In the genomic region with DNA sequence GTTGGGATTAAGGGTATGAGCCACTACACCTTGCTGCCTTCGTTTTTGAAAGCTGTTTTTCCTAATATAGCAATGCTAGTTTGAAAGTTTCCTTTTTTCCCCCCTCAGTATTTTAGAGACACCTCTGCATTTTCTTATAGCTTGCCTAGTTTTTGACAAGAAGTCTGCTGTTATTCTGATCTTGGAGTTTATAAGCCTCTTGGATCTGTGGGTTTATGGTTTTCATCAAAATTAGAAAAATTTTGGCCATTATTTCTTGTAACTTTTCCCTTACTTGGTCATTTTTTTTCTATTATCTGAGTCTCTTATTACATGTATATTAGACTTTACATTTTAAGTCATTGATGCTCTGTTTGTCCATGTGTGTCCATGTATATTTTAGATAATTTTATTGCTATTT, we compare ENCODE assay signal across 21 cellular contexts. TPM values are rescaled to one million over a fixed set of nuclear protein-coding genes. Genes with fewer than 3 reads are reported as not detected.
A peak's percentile ranks its signal among the peaks of the same experiment; 100 is the strongest.
DNase-seq lines count a peak whose midpoint lies in the region; ATAC-seq, FAIRE-seq and TF ChIP-seq lines count a peak whose summit lies in the region.
"Had no signal": no experiment of that assay in that cellular context is flagged by ENCODE, and none has a peak within 500 bp of the region (broad histone marks: within the 10 kb centered on the region; RNA-seq: fewer than 3 reads in every experiment).

No MANE protein-coding gene starts in this region.

- intact Hi-C loops in right lobe of liver (cut with DNase I), result no loop called here

- TF ChIP-seq POLR2A in right lobe of liver (IDR thresholded peaks at IDR 0.05), result no peak

- H3K36me3 Mint-ChIP-seq in naive B cell, result peaks cover 15 to 23% of the 10 kb centered on the region in 2 donors
- peaks cover 39 to 66% of the 10 kb centered on the region in 2 donors for H3K36me3 Mint-ChIP-seq in stimulated activated naive B cell treated with anti-CD40 and anti-IgM and Interleukin-4, amounts not matched to agents 10 μg/mL and 1 μg/mL and 100 μg/mL, for 72 hours

- ATAC-seq in naive B cell (ENCODE audit: low read depth in 2 of 2), result no peak
- ATAC-seq in stimulated activated naive B cell treated with anti-CD40 and anti-IgM and Interleukin-4, amounts not matched to agents 10 μg/mL and 1 μg/mL and 100 μg/mL, for 72 hours (replicated peaks), result no peak
- ATAC-seq in right lobe of liver, result no peak
- ATAC-seq: A549; CD8-positive, alpha-beta T cell had no signal

- no peak for TF ChIP-seq CTCF in right lobe of liver (IDR thresholded peaks at IDR 0.05)

- H3K27me3 ChIP-seq in right lobe of liver, result no peaks in the 10 kb centered on the region
- H3K27me3 ChIP-seq: BLaER1 treated with 17β-estradiol and CSF1 and Interleukin-3, amounts not matched to agents 10 nM and 100 nM had no signal

- H3K9me3 ChIP-seq in right lobe of liver, result no peaks in the 10 kb centered on the region
- H3K9me3 ChIP-seq: A549, Caco-2 had no signal

- H3K4me1 Mint-ChIP-seq in naive B cell, result peaks cover 66 to 83% (median 83%) of the 10 kb centered on the region in 3 donors
- H3K4me1 Mint-ChIP-seq in stimulated activated naive B cell treated with anti-CD40 and anti-IgM and Interleukin-4, amounts not matched to agents 10 μg/mL and 1 μg/mL and 100 μg/mL, for 72 hours, result peaks cover 42 to 82% of the 10 kb centered on the region in 2 donors

- DNase-seq in GM19239 (ENCODE audit: insufficient read length, low spot score) (no peak), naive B cell (no peak), right lobe of liver (no peak), NCI-H2029 treated with DMSO at 0.1 percent for 48 hours (lab: John Stamatoyannopoulos, UW) (no peak)
- no peak for DNase-seq in stimulated activated naive B cell treated with anti-CD40 and anti-IgM and Interleukin-4, amounts not matched to agents 10 μg/mL and 1 μg/mL and 100 μg/mL, for 72 hours
- DNase-seq in activated CD4-positive, alpha-beta T cell treated with anti-CD3 and anti-CD28 coated beads, Interleukin-2, amount 50 U/mL, for 4 hours, result no peak
- DNase-seq: 8988T; AML-193; Caco-2; Calu3; CD4-positive, alpha-beta T cell; CD8-positive, alpha-beta T cell; DMS79 treated with DMSO at 0.1 percent for 48 hours; GF-D8 had no signal

- peaks cover 0 to 3% (median 0%) of the 10 kb centered on the region in 7 donors for H3K9me3 Mint-ChIP-seq in naive B cell
- H3K9me3 Mint-ChIP-seq in stimulated activated naive B cell treated with anti-CD40 and anti-IgM and Interleukin-4, amounts not matched to agents 10 μg/mL and 1 μg/mL and 100 μg/mL, for 72 hours, result peaks cover 4 to 7% of the 10 kb centered on the region in 2 donors

- H3K27me3 Mint-ChIP-seq in naive B cell, result no peaks in the 10 kb centered on the region
- H3K27me3 Mint-ChIP-seq in stimulated activated naive B cell treated with anti-CD40 and anti-IgM and Interleukin-4, amounts not matched to agents 10 μg/mL and 1 μg/mL and 100 μg/mL, for 72 hours, result no peaks in the 10 kb centered on the region
- H3K27me3 Mint-ChIP-seq: B cell; CD4-positive, alpha-beta T cell had no signal

- no peak overlapping the region for H3K4me3 ChIP-seq in right lobe of liver
- H3K4me3 ChIP-seq: A549; BLaER1 treated with 17β-estradiol and CSF1 and Interleukin-3, amounts not matched to agents 10 nM and 100 nM had no signal

- H3K4me3 Mint-ChIP-seq in naive B cell, result no peak overlapping the region
- no peak overlapping the region for H3K4me3 Mint-ChIP-seq in stimulated activated naive B cell treated with anti-CD40 and anti-IgM and Interleukin-4, amounts not matched to agents 10 μg/mL and 1 μg/mL and 100 μg/mL, for 72 hours
- H3K4me3 Mint-ChIP-seq: B cell; CD4-positive, alpha-beta T cell; CD8-positive, alpha-beta T cell had no signal

- no peak overlapping the region for H3K27ac ChIP-seq in right lobe of liver
- H3K27ac ChIP-seq: A549; BLaER1 treated with 17β-estradiol and CSF1 and Interleukin-3, amounts not matched to agents 10 nM and 100 nM; C4-2B had no signal

- H3K27ac Mint-ChIP-seq in naive B cell, result peak overlapping the region; percentile 5 to 86 (median 28)
- H3K27ac Mint-ChIP-seq in stimulated activated naive B cell treated with anti-CD40 and anti-IgM and Interleukin-4, amounts not matched to agents 10 μg/mL and 1 μg/mL and 100 μg/mL, for 72 hours, result peak overlapping the region; percentile 7
- H3K27ac Mint-ChIP-seq: B cell; CD4-positive, alpha-beta T cell; CD8-positive, alpha-beta T cell had no signal

- WGBS in right lobe of liver (ENCODE audit: insufficient coverage, low coverage, low lambda C conversion rate, missing lambda C conversion rate), result 92% methylated on average over 1 of the region's 1 CpG

- FAIRE-seq in A204.1 (lab: Jason Lieb, UNC) (peak; percentile 35), GM19239 (lab: Jason Lieb, UNC) (peak; percentile 44)
- FAIRE-seq: A549, D721Med, G401.6 had no signal

- no peaks in the 10 kb centered on the region for H3K36me3 ChIP-seq in right lobe of liver

- peaks cover 0 to 33% (median 7%) of the 10 kb centered on the region in 4 donors for H3K4me1 ChIP-seq in right lobe of liver
- H3K4me1 ChIP-seq: Caco-2 had no signal

RNA-seq across cellular contexts. Expression of a gene that starts 57.2 kb away (rescaled TPM):
- 100 to 1,000 TPM in 5 of 6 donors, 10 to 100 TPM in 1; 92.5 to 139 (median 123) TPM for polyA plus RNA-seq in naive B cell (ENCODE audit: low read depth in 6 of 6)
- 10 to 100 TPM; 16.0 to 28.6 (median 22.2) TPM for total RNA-seq in right lobe of liver

RNA-seq across cellular contexts. Expression of a gene that starts 57.6 kb away (rescaled TPM):
- 10 to 100 TPM; 10.6 to 22.4 (median 18.2) TPM for polyA plus RNA-seq in naive B cell (ENCODE audit: low read depth in 6 of 6)
- total RNA-seq in right lobe of liver, result 10 to 100 TPM in 5 of 6 experiments, 1 to 10 TPM in 1; 9.4 to 15.7 (median 11.5) TPM
